ENCODE assay signal across 8 cellular contexts in the genomic region with DNA sequence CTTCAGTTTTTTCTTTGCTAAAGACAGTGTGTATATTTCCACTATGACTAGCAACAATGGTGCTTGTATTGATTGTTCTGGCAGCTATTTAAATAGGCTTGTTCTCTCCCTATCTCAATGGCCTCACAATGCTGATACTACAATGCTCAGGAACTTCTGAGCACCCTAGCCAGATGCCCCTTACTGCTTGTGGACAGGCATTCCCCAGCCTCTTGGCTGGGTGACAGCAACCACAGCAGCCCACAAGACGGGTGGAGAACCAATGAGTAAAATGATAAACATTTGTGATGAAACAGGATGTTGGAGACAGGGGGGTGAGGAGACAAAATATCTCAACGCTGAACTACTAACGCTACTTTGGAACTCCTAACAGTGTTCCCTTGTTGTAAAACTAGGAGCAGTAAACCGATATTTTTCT. TPM values are rescaled to one million over a fixed set of nuclear protein-coding genes. Genes with fewer than 3 reads are reported as not detected.
DNase-seq lines count a peak whose midpoint lies in the region; ATAC-seq and TF ChIP-seq lines count a peak whose summit lies in the region.

No MANE protein-coding gene starts in this region.

- peaks cover 0 to 14% (median 4%) of the 10 kb centered on the region in 11 experiments; a peak in 7 of 22 replicates for H3K9me3 ChIP-seq in BLaER1 treated with 17β-estradiol and CSF1 and Interleukin-3, amounts not matched to agents 10 nM and 100 nM (replicated peaks in 1 of 11)

- peak; percentile 45 for ATAC-seq in HG03575 (IDR thresholded peaks at IDR 0.05; ENCODE audit: extremely low read depth, insufficient number of reproducible peaks, low FRiP score, unreplicated experiment)
- peak; percentile 9 for ATAC-seq in left colon

- H3K4me2 ChIP-seq in BLaER1 treated with 17β-estradiol and CSF1 and Interleukin-3, amounts not matched to agents 10 nM and 100 nM: peak overlapping the region; percentile 42 to 83 (median 69)

- H3K27me3 ChIP-seq in BLaER1 treated with 17β-estradiol and CSF1 and Interleukin-3, amounts not matched to agents 10 nM and 100 nM: no peaks in the 10 kb centered on the region

- peaks cover 23 to 52% (median 37%) of the 10 kb centered on the region in 10 experiments for H3K4me1 ChIP-seq in BLaER1 treated with 17β-estradiol and CSF1 and Interleukin-3, amounts not matched to agents 10 nM and 100 nM

- peak overlapping the region in 6 of 10 experiments; percentile 18 to 52 (median 28); a peak in 6 of 20 replicates for H3K4me3 ChIP-seq in BLaER1 treated with 17β-estradiol and CSF1 and Interleukin-3, amounts not matched to agents 10 nM and 100 nM

- intact Hi-C loops in left colon (cut with DNase I, micrococcal nuclease): no loop called here

- H3K36me3 ChIP-seq in BLaER1 treated with 17β-estradiol and CSF1 and Interleukin-3, amounts not matched to agents 10 nM and 100 nM: peaks cover 0 to 31% (median 12%) of the 10 kb centered on the region in 11 experiments; a peak in 13 of 22 replicates

- peak overlapping the region; percentile 49 to 90 (median 78); a peak in 20 of 22 replicates for H3K27ac ChIP-seq in BLaER1 treated with 17β-estradiol and CSF1 and Interleukin-3, amounts not matched to agents 10 nM and 100 nM

- peak overlapping the region in 10 of 11 experiments; percentile 9 to 70 (median 56); a peak in 15 of 22 replicates for H3K9ac ChIP-seq in BLaER1 treated with 17β-estradiol and CSF1 and Interleukin-3, amounts not matched to agents 10 nM and 100 nM

- no peak for TF ChIP-seq CTCF in GM20000 (IDR thresholded peaks at IDR 0.05; ENCODE audit: extremely low read depth, missing control alignments)

- peak; percentile 21 for DNase-seq in GM20000 (ENCODE audit: low spot score)
- DNase-seq in T-helper 2 cell: peak; percentile 39 to 92 (median 71)
- DNase-seq in astrocyte of the hippocampus (ENCODE audit: low read depth, low spot score): peak; percentile 98
- peak; percentile 41 to 56 for DNase-seq in left colon
- DNase-seq in stimulated activated CD8-positive, alpha-beta memory T cell treated with anti-CD3 and anti-CD28 coated beads, Interleukin-7, amount 100 ng/mL, for 1 hour (ENCODE audit: low read depth in 2 of 2): peak; percentile 43 to 58
- no peak for DNase-seq in cerebellar cortex (ENCODE audit: low spot score)

- H4K20me1 ChIP-seq in BLaER1 treated with 17β-estradiol and CSF1 and Interleukin-3, amounts not matched to agents 10 nM and 100 nM: peaks cover 0 to 9% (median 0%) of the 10 kb centered on the region in 11 experiments; a peak in 5 of 22 replicates

RNA-seq across cellular contexts. Expression of a gene that starts 42.3 kb away (rescaled TPM):
- 10 to 100 TPM in 1 of 2 donors, 1 to 10 TPM in 1; 9.2 to 10.1 TPM for total RNA-seq in left colon
